In genomic region chr11:19327280-19327679, GRCh38 we compare ENCODE assay signal across 17 cellular contexts.
DNase-seq lines count a peak whose midpoint lies in the region; ATAC-seq and TF ChIP-seq lines count a peak whose summit lies in the region.
"Had no signal": no experiment of that assay in that cellular context is flagged by ENCODE, and none has a peak within 500 bp of the region (broad histone marks: within the 10 kb centered on the region; RNA-seq: fewer than 3 reads in every experiment).

No MANE protein-coding gene starts in this region.

- POLR2A ChIA-PET in RWPE1 (lab: Yijun Ruan, JAX; ENCODE audit: low non-redundant PET) = no interaction called here

- no peaks in the 10 kb centered on the region for H3K36me3 ChIP-seq in effector memory CD4-positive, alpha-beta T cell (ENCODE audit: control insufficient read depth, insufficient read depth, low read length)
- H3K36me3 ChIP-seq: BE2C had no signal

- H3K4me3 ChIP-seq in epithelial cell of esophagus (ENCODE audit: low read length) = no peak overlapping the region
- no peak overlapping the region for H3K4me3 ChIP-seq in effector memory CD4-positive, alpha-beta T cell (ENCODE audit: insufficient read depth, low read depth, low read length, poor library complexity, severe bottlenecking)

- no peak overlapping the region for H3K27ac ChIP-seq in effector memory CD4-positive, alpha-beta T cell (ENCODE audit: insufficient read depth, low read length, poor library complexity, severe bottlenecking)
- H3K27ac ChIP-seq in RWPE1 = no peak overlapping the region

- no peaks in the 10 kb centered on the region for H3K9me3 ChIP-seq in effector memory CD4-positive, alpha-beta T cell (ENCODE audit: control insufficient read depth, low read length)
- H3K9me3 ChIP-seq: BE2C had no signal

- no peaks in the 10 kb centered on the region for H3K4me1 ChIP-seq in effector memory CD4-positive, alpha-beta T cell (ENCODE audit: control insufficient read depth, insufficient read depth, low read length, poor library complexity, severe bottlenecking)
- H3K4me1 ChIP-seq: BE2C had no signal

- CTCF ChIA-PET in RWPE1 (lab: Yijun Ruan, JAX) = interaction anchor here (1.0 kb wide), 1 partner anchor 175 kb away, joined by 3 read pairs; no protein-coding TSS in a partner anchor

- TF ChIP-seq CTCF in epithelial cell of esophagus (IDR thresholded peaks at IDR 0.05; ENCODE audit: insufficient read depth, low read depth, low read length, missing control alignments) (no peak), RWPE1 (conservative IDR thresholded peaks at IDR 0.05; ENCODE audit: low read depth) (no peak)

- DNase-seq in epithelial cell of esophagus (ENCODE audit: low read depth) = peak; percentile 22
- no peak for DNase-seq in effector memory CD4-positive, alpha-beta T cell
- DNase-seq in stimulated activated naive CD4-positive, alpha-beta T cell (lab: John Stamatoyannopoulos, UW) = no peak
- DNase-seq in RWPE1 (ENCODE audit: low spot score) = no peak
- DNase-seq: ACHN; BE2C; CD4-positive, alpha-beta memory T cell; DMS153; DMS79; GDM1; H9; Kasumi-1; KBM-7 had no signal

- H3K27me3 ChIP-seq in effector memory CD4-positive, alpha-beta T cell (replicated peaks; ENCODE audit: control insufficient read depth, insufficient read depth, low read length, poor library complexity, severe bottlenecking) = no peaks in the 10 kb centered on the region
- H3K27me3 ChIP-seq: BE2C had no signal

- ATAC-seq in GM18868 (IDR thresholded peaks at IDR 0.05; ENCODE audit: unreplicated experiment) = peak; percentile 62
- peak; percentile 32 for ATAC-seq in HG02610 (IDR thresholded peaks at IDR 0.05; ENCODE audit: unreplicated experiment)
- ATAC-seq in HG02973 (IDR thresholded peaks at IDR 0.05; ENCODE audit: unreplicated experiment) = no peak
- ATAC-seq: HepG2 had no signal
